Comparison of ENCODE assay signal across 1 cellular context in genomic region chr22:40263191-40263590, GRCh38.
TF ChIP-seq lines count a peak whose summit lies in the region.

No MANE protein-coding gene starts in this region.

TF ChIP-seq in K562, 482 proteins besides CTCF, POLR2A, EP300 and RAD21 (continued from another document):
- peak; percentile 68 for TF ChIP-seq MGA (IDR thresholded peaks at IDR 0.05)
- TF ChIP-seq E2F5 (CRISPR knock-in tag; IDR thresholded peaks at IDR 0.05): no peak
- no peak for TF ChIP-seq CSDE1 (IDR thresholded peaks at IDR 0.05)
- 0 out of 2 replicates have a peak, but pooled peaks have one; percentile 23 for TF ChIP-seq ZNF592 (IDR thresholded peaks at IDR 0.05)
- 0 out of 2 replicates have a peak, but pooled peaks have one; percentile 25 for TF ChIP-seq EP400 (IDR thresholded peaks at IDR 0.05)
- TF ChIP-seq ZNF766 (CRISPR knock-in tag; conservative IDR thresholded peaks at IDR 0.05): peak; percentile 99
- no peak for TF ChIP-seq SNRNP70 (optimal IDR thresholded peaks at IDR 0.05; ENCODE audit: low read depth, low read length)
- no peak for TF ChIP-seq BCLAF1 (IDR thresholded peaks at IDR 0.05; ENCODE audit: borderline replicate concordance in 1 of 2, control insufficient read depth in 1 of 2, low read depth in 2 of 2, low read length in 1 of 2)
- 0 out of 2 replicates have a peak, but pooled peaks have one; percentile 29 for TF ChIP-seq GABPA (tag; conservative IDR thresholded peaks at IDR 0.05; ENCODE audit: low read depth)
- TF ChIP-seq L3MBTL2 (IDR thresholded peaks at IDR 0.05): peak; percentile 30; the same call in 1 of the 2 replicates
- peak; percentile 67 for TF ChIP-seq ETV1 (tag; conservative IDR thresholded peaks at IDR 0.05; ENCODE audit: low read depth)
- peak; percentile 28; the same call in 1 of the 2 replicates for TF ChIP-seq CBFA2T2 (conservative IDR thresholded peaks at IDR 0.05)
- peak; percentile 17; the same call in 1 of the 2 replicates for TF ChIP-seq MYC (IDR thresholded peaks at IDR 0.05; ENCODE audit: low read depth, low read length)
- no peak for TF ChIP-seq MYC (CRISPR knock-in tag; IDR thresholded peaks at IDR 0.05; ENCODE audit: borderline replicate concordance, low read depth)
- TF ChIP-seq MNT (conservative IDR thresholded peaks at IDR 0.05): peak in 1 of 2 experiments; percentile 74; a peak in 3 of 4 replicates
- TF ChIP-seq SIN3A (IDR thresholded peaks at IDR 0.05; ENCODE audit: borderline replicate concordance in 2 of 2, control insufficient read depth in 1 of 2, low read depth in 2 of 2, low read length in 2 of 2): peak in 1 of 2 experiments; percentile 76; a peak in 1 of 4 replicates
- TF ChIP-seq HCFC1 (IDR thresholded peaks at IDR 0.05; ENCODE audit: low read depth, low read length): no peak
- peak; percentile 42 for TF ChIP-seq MAX (CRISPR knock-in tag; IDR thresholded peaks at IDR 0.05)
- TF ChIP-seq E2F6 (IDR thresholded peaks at IDR 0.05; ENCODE audit: borderline replicate concordance in 1 of 2, extremely low read depth in 1 of 2, insufficient read depth in 1 of 2, insufficient read length in 1 of 2, low read depth in 1 of 2, low read length in 1 of 2, poor library complexity in 1 of 2, severe bottlenecking in 1 of 2): peak in 1 of 2 experiments; percentile 42
- TF ChIP-seq SMC3 (conservative IDR thresholded peaks at IDR 0.05; ENCODE audit: insufficient read depth, low read depth, low read length): no peak
- no peak for TF ChIP-seq MCM2 (IDR thresholded peaks at IDR 0.05; ENCODE audit: low read depth)
TF ChIP-seq in K562: peak in this region for 15.
